ENCODE assay signal across 29 cellular contexts in genomic region chr16:89456412-89456811, GRCh38. TPM values are rescaled to one million over a fixed set of nuclear protein-coding genes. Genes with fewer than 3 reads are reported as not detected.
A peak's percentile ranks its signal among the peaks of the same experiment; 100 is the strongest.
DNase-seq lines count a peak whose midpoint lies in the region; ATAC-seq and TF ChIP-seq lines count a peak whose summit lies in the region.
"Had no signal": no experiment of that assay in that cellular context is flagged by ENCODE, and none has a peak within 500 bp of the region (broad histone marks: within the 10 kb centered on the region; RNA-seq: fewer than 3 reads in every experiment).

No MANE protein-coding gene starts in this region.

- peaks cover 14 to 26% of the 10 kb centered on the region in 2 donors for H3K4me1 ChIP-seq in adrenal gland (replicated peaks in 1 of 2)
- H3K4me1 ChIP-seq: prostate gland had no signal

- POLR2A ChIA-PET in WTC11 (lab: Charles Lee), result no interaction called here

- no peaks in the 10 kb centered on the region for H3K27me3 Mint-ChIP-seq in activated naive CD4-positive, alpha-beta T cell treated with anti-CD3 and anti-CD28 coated beads, Interleukin-2, amount 50 U/mL, for 24 hours
- H3K27me3 Mint-ChIP-seq in WTC11 (ENCODE audit: low read depth), result no peaks in the 10 kb centered on the region
- H3K27me3 Mint-ChIP-seq in type B pancreatic cell, result no peaks in the 10 kb centered on the region
- H3K27me3 Mint-ChIP-seq: activated naive CD4-positive, alpha-beta T cell treated with anti-CD3 and anti-CD28 coated beads, Interleukin-2, amount 10 ng/mL, durations not matched to agents 7 days and 5 days; B cell; dendritic cell treated with granulocyte-macrophage colony-stimulating factor and Interleukin-4, amounts not matched to agents 40 ng/mL and 50 ng/mL, for 4 days had no signal

- peaks cover 69% of the 10 kb centered on the region for H3K4me1 Mint-ChIP-seq in activated naive CD4-positive, alpha-beta T cell treated with anti-CD3 and anti-CD28 coated beads, Interleukin-2, amount 50 U/mL, for 24 hours
- H3K4me1 Mint-ChIP-seq in WTC11 (peaks cover 26% of the 10 kb centered on the region), type B pancreatic cell (ENCODE audit: unreplicated experiment) (peaks cover 34% of the 10 kb centered on the region)

- H3K27me3 ChIP-seq in adrenal gland, result no peaks in the 10 kb centered on the region
- H3K27me3 ChIP-seq: esophagus squamous epithelium, sigmoid colon, testis, vagina had no signal

- peak overlapping the region; percentile 47 for H3K27ac Mint-ChIP-seq in activated naive CD4-positive, alpha-beta T cell treated with anti-CD3 and anti-CD28 coated beads, Interleukin-2, amount 50 U/mL, for 24 hours
- H3K27ac Mint-ChIP-seq in WTC11 (peak overlapping the region; percentile 87; the same call in 1 of the 2 replicates), type B pancreatic cell (peak overlapping the region; percentile 78)
- H3K27ac Mint-ChIP-seq: activated naive CD4-positive, alpha-beta T cell treated with anti-CD3 and anti-CD28 coated beads, Interleukin-2, amount 10 ng/mL, durations not matched to agents 7 days and 5 days; activated T-cell treated with anti-CD3 and anti-CD28 coated beads, Interleukin-2, amount 50 U/mL, for 72 hours; B cell; dendritic cell treated with granulocyte-macrophage colony-stimulating factor and Interleukin-4, amounts not matched to agents 40 ng/mL and 50 ng/mL, for 4 days had no signal

- no peaks in the 10 kb centered on the region for H3K9me3 Mint-ChIP-seq in activated naive CD4-positive, alpha-beta T cell treated with anti-CD3 and anti-CD28 coated beads, Interleukin-2, amount 50 U/mL, for 24 hours
- H3K9me3 Mint-ChIP-seq in WTC11 (peaks cover 11% of the 10 kb centered on the region), type B pancreatic cell (peaks cover 4% of the 10 kb centered on the region)
- H3K9me3 Mint-ChIP-seq: activated naive CD4-positive, alpha-beta T cell treated with anti-CD3 and anti-CD28 coated beads, Interleukin-2, amount 10 ng/mL, durations not matched to agents 7 days and 5 days; activated T-cell treated with anti-CD3 and anti-CD28 coated beads, Interleukin-2, amount 50 U/mL, for 72 hours; dendritic cell treated with granulocyte-macrophage colony-stimulating factor and Interleukin-4, amounts not matched to agents 40 ng/mL and 50 ng/mL, for 4 days had no signal

- no peak for TF ChIP-seq CTCF in WTC11 (IDR thresholded peaks at IDR 0.05)
- no peak for TF ChIP-seq CTCF in type B pancreatic cell (conservative IDR thresholded peaks at IDR 0.05)
- TF ChIP-seq CTCF in adrenal gland (IDR thresholded peaks at IDR 0.05), result no peak

- no peak for ATAC-seq in WTC11
- ATAC-seq: activated T-cell treated with anti-CD3 and anti-CD28 coated beads, Interleukin-2, amount 50 U/mL, for 72 hours had no signal

- H3K4me3 Mint-ChIP-seq in activated naive CD4-positive, alpha-beta T cell treated with anti-CD3 and anti-CD28 coated beads, Interleukin-2, amount 50 U/mL, for 24 hours, result no peak overlapping the region
- H3K4me3 Mint-ChIP-seq in WTC11 (no peak overlapping the region), type B pancreatic cell (peak overlapping the region; percentile 40)
- H3K4me3 Mint-ChIP-seq: activated naive CD4-positive, alpha-beta T cell treated with anti-CD3 and anti-CD28 coated beads, Interleukin-2, amount 10 ng/mL, durations not matched to agents 7 days and 5 days; B cell; dendritic cell treated with granulocyte-macrophage colony-stimulating factor and Interleukin-4, amounts not matched to agents 40 ng/mL and 50 ng/mL, for 4 days had no signal

- no peak for TF ChIP-seq POLR2A in adrenal gland (IDR thresholded peaks at IDR 0.05)

- no peak overlapping the region for H3K4me3 ChIP-seq in adrenal gland
- H3K4me3 ChIP-seq: esophagus squamous epithelium, prostate gland, sigmoid colon, testis, vagina had no signal

- no peak for DNase-seq in activated naive CD4-positive, alpha-beta T cell treated with Interleukin-2 at 50 U/mL for 16 hours
- DNase-seq in WTC11 (ENCODE audit: low spot score), result no peak
- peak; percentile 57 for DNase-seq in globus pallidus (ENCODE audit: low spot score)
- DNase-seq in type B pancreatic cell (ENCODE audit: extremely low spot score, unreplicated experiment), result no peak
- DNase-seq in Ammon's horn (ENCODE audit: low spot score), result no peak
- DNase-seq in adrenal gland, result no peak
- no peak for DNase-seq in medulla oblongata (ENCODE audit: extremely low spot score)
- DNase-seq: activated CD4-positive, alpha-beta T cell treated with anti-CD3 and anti-CD28 coated beads for 4 hours; activated naive CD4-positive, alpha-beta T cell treated with anti-CD3 and anti-CD28 coated beads, Interleukin-2, amount 10 ng/mL, durations not matched to agents 7 days and 5 days; activated T-cell treated with anti-CD3 and anti-CD28 coated beads, Interleukin-2, amount 50 U/mL, for 72 hours; DMS79 treated with DMSO at 0.1 percent for 48 hours; esophagus squamous epithelium; GF-D8; Kasumi-1; mesenchymal stem cell; MV-4-11; NCI-H1436 treated with DMSO at 0.1 percent for 48 hours; NCI-H2107; NCI-H446 treated with DMSO at 0.1 percent for 48 hours; sigmoid colon; SK-N-SH; stimulated activated CD4-positive, alpha-beta T cell treated with anti-CD3 and anti-CD28 coated beads, Interleukin-4, amount 100 ng/mL, for 24 hours; stimulated activated naive CD4-positive, alpha-beta T cell; testis had no signal

- no peak overlapping the region for H3K27ac ChIP-seq in adrenal gland
- H3K27ac ChIP-seq: prostate gland, sigmoid colon, testis, vagina had no signal

- peaks cover 8% of the 10 kb centered on the region for H3K36me3 Mint-ChIP-seq in activated naive CD4-positive, alpha-beta T cell treated with anti-CD3 and anti-CD28 coated beads, Interleukin-2, amount 50 U/mL, for 24 hours
- H3K36me3 Mint-ChIP-seq in WTC11 (peaks cover 18% of the 10 kb centered on the region), type B pancreatic cell (peaks cover 25% of the 10 kb centered on the region)

- CTCF ChIA-PET in WTC11 (lab: Charles Lee), result interaction anchor here (0.5 to 1.3 kb wide), 2 partner anchors 163 to 192 kb away, joined by 3 read pairs; no protein-coding TSS in a partner anchor

- no peaks in the 10 kb centered on the region for H3K9me3 ChIP-seq in adrenal gland (replicated peaks in 1 of 3)
- H3K9me3 ChIP-seq: esophagus squamous epithelium, prostate gland, sigmoid colon, SK-N-SH, testis, vagina had no signal

- 77 to 79% (median 78%) methylated on average over 9 of the region's 9 CpGs for WGBS in adrenal gland, 4 donors

- intact Hi-C loops in adrenal gland (cut with DNase I), result no loop called here

- no peaks in the 10 kb centered on the region for H3K36me3 ChIP-seq in adrenal gland (replicated peaks in 1 of 2)
- H3K36me3 ChIP-seq: esophagus squamous epithelium, prostate gland, sigmoid colon, vagina had no signal

TF ChIP-seq in WTC11, 78 proteins besides CTCF, POLR2A, EP300 and RAD21 (continues in another document):
- TF ChIP-seq ERG (CRISPR knock-in tag; IDR thresholded peaks at IDR 0.05) (no peak), ESRRA (CRISPR knock-in tag; IDR thresholded peaks at IDR 0.05; ENCODE audit: borderline replicate concordance) (no peak), ELF4 (CRISPR knock-in tag; IDR thresholded peaks at IDR 0.05; ENCODE audit: low read depth) (no peak), EMX1 (CRISPR knock-in tag; IDR thresholded peaks at IDR 0.05) (no peak)
- TF ChIP-seq, protein P1, sequence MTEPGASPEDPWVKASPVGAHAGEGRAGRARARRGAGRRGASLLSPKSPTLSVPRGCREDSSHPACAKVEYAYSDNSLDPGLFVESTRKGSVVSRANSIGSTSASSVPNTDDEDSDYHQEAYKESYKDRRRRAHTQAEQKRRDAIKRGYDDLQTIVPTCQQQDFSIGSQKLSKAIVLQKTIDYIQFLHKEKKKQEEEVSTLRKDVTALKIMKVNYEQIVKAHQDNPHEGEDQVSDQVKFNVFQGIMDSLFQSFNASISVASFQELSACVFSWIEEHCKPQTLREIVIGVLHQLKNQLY (CRISPR knock-in tag; IDR thresholded peaks at IDR 0.05), result no peak

RNA-seq across cellular contexts. Expression of gene ANKRD11, which starts 33.9 kb away (rescaled TPM):
- total RNA-seq in WTC11 (2021) (142 to 184 TPM (median 146 TPM) in 3 replicates), type B pancreatic cell (ENCODE audit: low replicate concordance) (153 and 155 TPM in 2 replicates), adrenal gland (100 to 1,000 TPM in 3 of 8 donors, 10 to 100 TPM in 5; 57.0 to 127 (median 90.7) TPM)
- 100 to 1,000 TPM in 1 of 3 donors, 10 to 100 TPM in 2; 56.3 to 125 (median 76.6) TPM for polyA plus RNA-seq in adrenal gland

RNA-seq across cellular contexts. Expression of gene SPG7, which starts 51.8 kb away (rescaled TPM):
- total RNA-seq in WTC11 (2021) (132 to 141 TPM (median 133 TPM) in 3 replicates), type B pancreatic cell (ENCODE audit: low replicate concordance) (120 and 129 TPM in 2 replicates), adrenal gland (100 to 1,000 TPM in 7 of 8 donors, 10 to 100 TPM in 1; 91.0 to 246 (median 134) TPM)
- polyA plus RNA-seq in adrenal gland, result 100 to 1,000 TPM in 2 of 3 donors, 10 to 100 TPM in 1; 57.1 to 250 (median 247) TPM
